11 cellular contexts compared by ENCODE assay signal in genomic region chr4:37601527-37601926, GRCh38.
DNase-seq lines count a peak whose midpoint lies in the region; TF ChIP-seq lines count a peak whose summit lies in the region.
"Had no signal": no experiment of that assay in that cellular context is flagged by ENCODE, and none has a peak within 500 bp of the region (broad histone marks: within the 10 kb centered on the region; RNA-seq: fewer than 3 reads in every experiment).

No MANE protein-coding gene starts in this region.

- no peak for TF ChIP-seq CTCF in choroid plexus epithelial cell (conservative IDR thresholded peaks at IDR 0.05; ENCODE audit: low read depth, low read length)

- no peaks in the 10 kb centered on the region for H3K36me3 ChIP-seq in trophoblast cell (ENCODE audit: control insufficient read depth in 1 of 2, insufficient read depth in 2 of 2, low read length in 2 of 2)

- no peak overlapping the region for H2BK120ac ChIP-seq in trophoblast cell (ENCODE audit: insufficient read depth, low read length, poor library complexity)

- H3K4me1 ChIP-seq in trophoblast cell (ENCODE audit: control insufficient read depth in 1 of 2, insufficient read depth in 2 of 2, low read length in 2 of 2), result peaks cover 9 to 27% of the 10 kb centered on the region in 2 experiments

- no peak overlapping the region for H3K4ac ChIP-seq in trophoblast cell (ENCODE audit: low read depth, low read length)

- no peak overlapping the region for H3K14ac ChIP-seq in trophoblast cell (ENCODE audit: low read length)

- peak; percentile 4 for DNase-seq in GOT3 (lab: John Stamatoyannopoulos, UW)
- peak; percentile 58 for DNase-seq in NOMO-1 treated with dmso at 0.1 percent for 144 hours (lab: John Stamatoyannopoulos, UW; ENCODE audit: unreplicated experiment)
- peak; percentile 90 for DNase-seq in choroid plexus epithelial cell (ENCODE audit: low read depth)
- DNase-seq in trophoblast cell, result peak; percentile 89 to 94
- DNase-seq in NCI-H1694 treated with DMSO at 0.1 percent for 48 hours (lab: John Stamatoyannopoulos, UW), result no peak
- DNase-seq in middle frontal gyrus (ENCODE audit: extremely low spot score, low spot score), result no peak
- DNase-seq in NCI-H187 treated with DMSO at 0.1 percent for 48 hours (lab: John Stamatoyannopoulos, UW), result no peak
- DNase-seq: caudate nucleus, naive B cell, NCI-H1105, substantia nigra had no signal

- no peak overlapping the region for H4K12ac ChIP-seq in trophoblast cell (ENCODE audit: low read depth, low read length)

- no peak overlapping the region for H3K23ac ChIP-seq in trophoblast cell (ENCODE audit: low read length)

- no peak overlapping the region for H2BK5ac ChIP-seq in trophoblast cell (ENCODE audit: low read depth, low read length, poor library complexity)

- no CpG with 5 or more reads among the region's 5 CpGs for WGBS in trophoblast cell (ENCODE audit: extremely low coverage, insufficient coverage, insufficient read length)

- H3K9ac ChIP-seq in trophoblast cell (ENCODE audit: low read length), result no peak overlapping the region

- H3K27ac ChIP-seq in trophoblast cell (ENCODE audit: low read depth, low read length), result no peak overlapping the region

- no peak overlapping the region for H2AK5ac ChIP-seq in trophoblast cell (ENCODE audit: low read length)

- H4K91ac ChIP-seq in trophoblast cell (ENCODE audit: low read depth, low read length), result no peak overlapping the region

- no peaks in the 10 kb centered on the region for H3K79me2 ChIP-seq in trophoblast cell (ENCODE audit: control insufficient read depth, insufficient read depth, low read length, poor library complexity)

- H3K9me3 ChIP-seq in trophoblast cell (ENCODE audit: insufficient read depth, low read depth, low read length), result no peaks in the 10 kb centered on the region

- H3K27me3 ChIP-seq in trophoblast cell (ENCODE audit: insufficient read depth, low read length), result no peaks in the 10 kb centered on the region

- H2AFZ ChIP-seq in trophoblast cell (ENCODE audit: insufficient read depth, low read length, poor library complexity), result no peak overlapping the region

- H3K4me2 ChIP-seq in trophoblast cell (ENCODE audit: low read length), result no peak overlapping the region

- H4K8ac ChIP-seq in trophoblast cell (ENCODE audit: low read depth, low read length), result no peak overlapping the region

- H3K79me1 ChIP-seq in trophoblast cell (ENCODE audit: low read length), result peaks cover 2% of the 10 kb centered on the region

- H2BK12ac ChIP-seq in trophoblast cell (ENCODE audit: low read length), result no peak overlapping the region

- H3K18ac ChIP-seq in trophoblast cell (ENCODE audit: low read length), result no peak overlapping the region

- H3K4me3 ChIP-seq in choroid plexus epithelial cell (ENCODE audit: low read depth, low read length) (no peak overlapping the region), trophoblast cell (ENCODE audit: low read depth, low read length) (no peak overlapping the region)

Comparison
In these comparisons a context has a peak if more than half of its experiments do, and no peak if none do; other contexts are left out.
1. DNase-seq: peak in GOT3 (single experiment), NOMO-1 treated with dmso at 0.1 percent for 144 hours (single experiment), choroid plexus epithelial cell (single experiment) and trophoblast cell (2 of 2); none in NCI-H1694 treated with DMSO at 0.1 percent for 48 hours (single experiment), middle frontal gyrus (single experiment) and NCI-H187 treated with DMSO at 0.1 percent for 48 hours (single experiment).